In genomic region chr9:135492886-135493669, GRCh38 we compare ENCODE assay signal across 1 cellular context.
TF ChIP-seq lines count a peak whose summit lies in the region.

No MANE protein-coding gene starts in this region.

TF ChIP-seq in HepG2, 621 proteins besides CTCF, POLR2A, EP300 and RAD21:
- TF ChIP-seq ZNF687 (CRISPR knock-in tag; IDR thresholded peaks at IDR 0.05) (0 out of 2 replicates have a peak, but pooled peaks have one; percentile 10), NR1H2 (CRISPR knock-in tag; IDR thresholded peaks at IDR 0.05; ENCODE audit: borderline replicate concordance, low read depth) (no peak)
